In genomic region chr4:39235701-39236100, GRCh38 we compare ENCODE assay signal across 24 cellular contexts. TPM values are rescaled to one million over a fixed set of nuclear protein-coding genes. Genes with fewer than 3 reads are reported as not detected.
DNase-seq lines count a peak whose midpoint lies in the region; ATAC-seq, FAIRE-seq and TF ChIP-seq lines count a peak whose summit lies in the region.
"Had no signal": no experiment of that assay in that cellular context is flagged by ENCODE, and none has a peak within 500 bp of the region (broad histone marks: within the 10 kb centered on the region; RNA-seq: fewer than 3 reads in every experiment).

No MANE protein-coding gene starts in this region.

- no peak overlapping the region for H2AFZ ChIP-seq in astrocyte (ENCODE audit: low read depth, low read length)
- H2AFZ ChIP-seq in fibroblast of lung (ENCODE audit: low read length) = no peak overlapping the region

- H3K4me1 ChIP-seq in astrocyte (ENCODE audit: insufficient read depth, low read length) = no peaks in the 10 kb centered on the region
- H3K4me1 ChIP-seq in fibroblast of lung (ENCODE audit: control insufficient read depth, extremely low read depth, insufficient read depth, low read length) = no peaks in the 10 kb centered on the region
- no peaks in the 10 kb centered on the region for H3K4me1 ChIP-seq in small intestine (ENCODE audit: control insufficient read depth in 2 of 2, insufficient read depth in 1 of 2, low read depth in 1 of 2, low read length in 1 of 2)
- H3K4me1 ChIP-seq in spleen = no peaks in the 10 kb centered on the region
- H3K4me1 ChIP-seq in A673 (ENCODE audit: insufficient read depth, low read length, poor library complexity, severe bottlenecking) = no peaks in the 10 kb centered on the region
- H3K4me1 ChIP-seq: BE2C had no signal

- H3K9me3 Mint-ChIP-seq in astrocyte (ENCODE audit: unreplicated experiment) = no peaks in the 10 kb centered on the region
- H3K9me3 Mint-ChIP-seq: CD4-positive, CD25-positive, alpha-beta regulatory T cell; CD8-positive, alpha-beta memory T cell; HFFc6 had no signal

- no peak for TF ChIP-seq POLR2A in spleen (IDR thresholded peaks at IDR 0.05)

- FAIRE-seq in astrocyte (lab: Jason Lieb, UNC) (no peak), small intestine (lab: Jason Lieb, UNC) (peak; percentile 73)
- FAIRE-seq: D721Med, HTR-8/SVneo, K562 had no signal

- H3K4me2 ChIP-seq in astrocyte (ENCODE audit: low read length) (no peak overlapping the region), fibroblast of lung (ENCODE audit: extremely low read depth, insufficient read depth, low read length) (no peak overlapping the region)

- no peak for ATAC-seq in HG03439 (IDR thresholded peaks at IDR 0.05; ENCODE audit: unreplicated experiment)
- ATAC-seq: HCT116, K562 had no signal

- H3K4me1 Mint-ChIP-seq in astrocyte (ENCODE audit: low read depth, unreplicated experiment) = peaks cover 1% of the 10 kb centered on the region
- H3K4me1 Mint-ChIP-seq: CD4-positive, CD25-positive, alpha-beta regulatory T cell; CD8-positive, alpha-beta memory T cell had no signal

- no TSS peak for BruUV-seq in A673 (replicated peaks; lab: Mats Ljungman, UMichigan)

- no peak overlapping the region for H3K4me3 ChIP-seq in astrocyte (ENCODE audit: insufficient read depth, low read depth, low read length)
- no peak overlapping the region for H3K4me3 ChIP-seq in fibroblast of lung (replicated peaks in 1 of 4; ENCODE audit: control extremely low read depth in 1 of 4, insufficient read depth in 1 of 4, low read depth in 3 of 4, low read length in 4 of 4)
- H3K4me3 ChIP-seq in small intestine (ENCODE audit: low read depth in 1 of 2, low read length in 2 of 2) = no peak overlapping the region
- H3K4me3 ChIP-seq in spleen = no peak overlapping the region
- no peak overlapping the region for H3K4me3 ChIP-seq in A673 (ENCODE audit: low read depth, low read length, poor library complexity, severe bottlenecking)
- H3K4me3 ChIP-seq: K562 had no signal

- TF ChIP-seq CTCF in astrocyte (IDR thresholded peaks at IDR 0.05; ENCODE audit: insufficient read depth, low read depth, low read length) = no peak
- TF ChIP-seq CTCF in fibroblast of lung (conservative IDR thresholded peaks at IDR 0.05 in 1 of 2, IDR thresholded peaks at IDR 0.05 in 1 of 2; ENCODE audit: low read depth in 1 of 2, low read length in 2 of 2) = no peak
- TF ChIP-seq CTCF in spleen (IDR thresholded peaks at IDR 0.05 in 8 of 11, conservative IDR thresholded peaks at IDR 0.05 in 3 of 11) = no peak
- TF ChIP-seq CTCF in A673 (conservative IDR thresholded peaks at IDR 0.05; ENCODE audit: low read depth, low read length) = no peak

- CTCF ChIA-PET in A673 (lab: Charles Lee) = no interaction called here

- H4K20me1 ChIP-seq in astrocyte (ENCODE audit: insufficient read depth, low read length) = no peaks in the 10 kb centered on the region
- no peaks in the 10 kb centered on the region for H4K20me1 ChIP-seq in fibroblast of lung (ENCODE audit: control insufficient read depth, extremely low read depth, insufficient read depth, low read length)

- POLR2A ChIA-PET in A673 (lab: Charles Lee; ENCODE audit: low non-redundant PET) = no interaction called here

- H3K27me3 ChIP-seq in astrocyte (ENCODE audit: insufficient read depth, low read length) (no peaks in the 10 kb centered on the region), fibroblast of lung (ENCODE audit: control insufficient read depth, insufficient read depth, low read length) (no peaks in the 10 kb centered on the region), small intestine (ENCODE audit: control insufficient read depth in 2 of 2, insufficient read depth in 2 of 2, low read length in 2 of 2) (no peaks in the 10 kb centered on the region), spleen (replicated peaks in 1 of 7) (no peaks in the 10 kb centered on the region), A673 (replicated peaks; ENCODE audit: insufficient read depth, low read depth, low read length, poor library complexity) (no peaks in the 10 kb centered on the region)
- H3K27me3 ChIP-seq: BE2C had no signal

- H3K36me3 Mint-ChIP-seq in astrocyte (ENCODE audit: low read depth, unreplicated experiment) = peaks cover 6% of the 10 kb centered on the region

- DNase-seq in EH (ENCODE audit: low read depth) (peak; percentile 45), astrocyte (ENCODE audit: low read depth) (peak; percentile 46), fibroblast of lung (ENCODE audit: low read depth in 2 of 2) (peak; percentile 12 to 55), small intestine (no peak), spleen (no peak), A673 (ENCODE audit: low spot score) (no peak)
- DNase-seq: 8988T; ACHN; BE2C; C1 segment of cervical spinal cord; CD4-positive, CD25-positive, alpha-beta regulatory T cell; CD8-positive, alpha-beta memory T cell; COR-L47; DMS153; DMS79; GOT3; H7; HFFc6; IMR-90 had no signal

- no peak overlapping the region for H3K9ac ChIP-seq in astrocyte (ENCODE audit: low read length)
- H3K9ac ChIP-seq in fibroblast of lung (ENCODE audit: insufficient read depth, low read length) = no peak overlapping the region

- no peaks in the 10 kb centered on the region for H3K36me3 ChIP-seq in astrocyte (ENCODE audit: insufficient read depth, low read length)
- H3K36me3 ChIP-seq in fibroblast of lung (ENCODE audit: control insufficient read depth, insufficient read depth, low read length) = no peaks in the 10 kb centered on the region
- H3K36me3 ChIP-seq in small intestine (ENCODE audit: control insufficient read depth in 2 of 2, insufficient read depth in 2 of 2, low read length in 2 of 2) = peaks cover 0 to 3% of the 10 kb centered on the region in 2 donors
- peaks cover 0 to 38% (median 0%) of the 10 kb centered on the region in 6 donors for H3K36me3 ChIP-seq in spleen
- H3K36me3 ChIP-seq in A673 (ENCODE audit: insufficient read depth, low read length, poor library complexity, severe bottlenecking) = no peaks in the 10 kb centered on the region

- no peaks in the 10 kb centered on the region for H3K27me3 Mint-ChIP-seq in astrocyte (ENCODE audit: low read depth, unreplicated experiment)
- H3K27me3 Mint-ChIP-seq: CD4-positive, CD25-positive, alpha-beta regulatory T cell; CD8-positive, alpha-beta memory T cell had no signal

- 93 to 95% (median 94%) methylated on average over 2 of the region's 2 CpGs for WGBS in small intestine, 3 donors
- 84 to 96% (median 91%) methylated on average over 2 of the region's 2 CpGs for WGBS in spleen, 5 donors

- no peak overlapping the region for H3K4me3 Mint-ChIP-seq in astrocyte (ENCODE audit: unreplicated experiment)
- H3K4me3 Mint-ChIP-seq: CD4-positive, CD25-positive, alpha-beta regulatory T cell; CD8-positive, alpha-beta memory T cell; HFFc6 had no signal

- H3K79me2 ChIP-seq in astrocyte (ENCODE audit: insufficient read depth, low read length) (no peaks in the 10 kb centered on the region), fibroblast of lung (ENCODE audit: control insufficient read depth, insufficient read depth, low read length) (no peaks in the 10 kb centered on the region)

- H3K27ac Mint-ChIP-seq in astrocyte (ENCODE audit: unreplicated experiment) = no peak overlapping the region
- H3K27ac Mint-ChIP-seq: CD4-positive, CD25-positive, alpha-beta regulatory T cell; CD8-positive, alpha-beta memory T cell; HFFc6 had no signal

- intact Hi-C loops in spleen (cut with DNase I; ENCODE audit: low total_unique reads) (no loop called here), A673 (cut with micrococcal nuclease; ENCODE audit: unreplicated experiment) (no loop called here)

- H3K27ac ChIP-seq in astrocyte (ENCODE audit: low read depth, low read length) (no peak overlapping the region), fibroblast of lung (ENCODE audit: insufficient read depth, low read length) (no peak overlapping the region), small intestine (ENCODE audit: low read depth in 1 of 2, low read length in 1 of 2) (no peak overlapping the region), spleen (no peak overlapping the region), A673 (ENCODE audit: low read depth, low read length, poor library complexity, severe bottlenecking) (no peak overlapping the region)

- H3K9me3 ChIP-seq in astrocyte (ENCODE audit: insufficient read depth, low read depth, low read length) (no peaks in the 10 kb centered on the region), fibroblast of lung (ENCODE audit: control insufficient read depth, insufficient read depth, low read depth, low read length) (no peaks in the 10 kb centered on the region), small intestine (ENCODE audit: control insufficient read depth, low read depth) (no peaks in the 10 kb centered on the region), spleen (no peaks in the 10 kb centered on the region), A673 (ENCODE audit: low read depth, low read length, poor library complexity, severe bottlenecking) (no peaks in the 10 kb centered on the region)
- H3K9me3 ChIP-seq: BE2C had no signal

RNA-seq across cellular contexts. Expression of gene WDR19, which starts 53.4 kb away (rescaled TPM):
- 14.1 and 18.0 TPM in 2 replicates for total RNA-seq in astrocyte
- 34.8 and 37.0 TPM in 2 replicates for total RNA-seq in fibroblast of lung
- 23.5 and 36.0 TPM in 2 replicates for polyA plus RNA-seq in fibroblast of lung
- polyA plus RNA-seq in fibroblast of lung (2012) = 13.2 and 24.4 TPM in 2 replicates
- 4.9 and 6.6 TPM in 2 replicates for polyA minus RNA-seq in fibroblast of lung (ENCODE audit: low replicate concordance)
- polyA plus RNA-seq in small intestine = 10 to 100 TPM in 1 of 3 donors, 1 to 10 TPM in 2; 3.4 to 12.5 (median 5.9) TPM
- 10 to 100 TPM; 19.6 to 34.7 (median 25.2) TPM for total RNA-seq in spleen
- 10 to 100 TPM; 17.7 to 48.3 (median 24.0) TPM for polyA plus RNA-seq in spleen
- 33.7 and 34.8 TPM in 2 replicates for total RNA-seq in A673 (2021)

Comparison
In these comparisons a context has a peak if more than half of its experiments do, and no peak if none do; other contexts are left out.
1. DNase-seq: peak in EH (single experiment), astrocyte (single experiment) and fibroblast of lung (2 of 2); none in small intestine (single experiment), spleen (single experiment) and A673 (single experiment).